ENCODE assay signal across 8 cellular contexts in genomic region chr17:11935734-11936406, GRCh38.
DNase-seq lines count a peak whose midpoint lies in the region; ATAC-seq and TF ChIP-seq lines count a peak whose summit lies in the region.

No MANE protein-coding gene starts in this region.

- dilution Hi-C loops in IMR-90 (cut with HindIII; ENCODE audit: low sequenced_read_pairs, unreplicated experiment) = no loop called here

- no peak overlapping the region for H4K91ac ChIP-seq in IMR-90 (ENCODE audit: insufficient read depth, low read depth, low read length)

- H3K4ac ChIP-seq in IMR-90 (ENCODE audit: low read depth, low read length) = no peak overlapping the region

- intact Hi-C loops in IMR-90 (cut with micrococcal nuclease) = loop anchor here (2.0 to 5.0 kb wide), 3 partner anchors 1059 to 1304 kb away; no protein-coding TSS in a partner anchor

- no peak overlapping the region for H3K14ac ChIP-seq in IMR-90 (replicated peaks; ENCODE audit: low read depth, low read length)

- H3K23ac ChIP-seq in IMR-90 (ENCODE audit: low read depth, low read length) = no peak overlapping the region

- no peaks in the 10 kb centered on the region for H3K27me3 ChIP-seq in IMR-90 (ENCODE audit: control insufficient read depth, insufficient read depth, low read length)

- no peak overlapping the region for H3K4me3 ChIP-seq in IMR-90 (ENCODE audit: insufficient read depth, low read depth, low read length)
- H3K4me3 ChIP-seq in fibroblast of villous mesenchyme (ENCODE audit: low read depth, low read length) = no peak overlapping the region

- BruUV-seq in IMR-90 (replicated peaks; lab: Mats Ljungman, UMichigan) = no TSS peak

- peaks cover 2% of the 10 kb centered on the region; the same call in 1 of the 2 replicates for H3K9me3 ChIP-seq in IMR-90 (ENCODE audit: control insufficient read depth, insufficient read depth, low read length)

- H2AFZ ChIP-seq in IMR-90 (replicated peaks; ENCODE audit: low read length, poor library complexity) = no peak overlapping the region

- no peak for TF ChIP-seq POLR2A in IMR-90 (IDR thresholded peaks at IDR 0.05; ENCODE audit: low read depth, low read length)

- H4K5ac ChIP-seq in IMR-90 (ENCODE audit: low read depth, low read length) = no peak overlapping the region

- no peak overlapping the region for H2AK9ac ChIP-seq in IMR-90 (replicated peaks; ENCODE audit: low read depth, low read length, poor library complexity)

- POLR2A ChIA-PET in IMR-90 (lab: Charles Lee; ENCODE audit: unreplicated experiment) = no interaction called here

- H2BK20ac ChIP-seq in IMR-90 (ENCODE audit: low read depth, low read length) = no peak overlapping the region

- H3K18ac ChIP-seq in IMR-90 (ENCODE audit: low read depth, low read length) = no peak overlapping the region

- no peak overlapping the region for H2BK120ac ChIP-seq in IMR-90 (ENCODE audit: low read depth, low read length)

- H3K4me1 ChIP-seq in IMR-90 (ENCODE audit: control insufficient read depth, insufficient read depth, low read length) = no peaks in the 10 kb centered on the region

- TF ChIP-seq CTCF in IMR-90 (conservative IDR thresholded peaks at IDR 0.05; ENCODE audit: low read depth, low read length) (peak; percentile 61), fibroblast of villous mesenchyme (IDR thresholded peaks at IDR 0.05; ENCODE audit: insufficient read depth, low read depth, low read length) (peak; percentile 74)

- peak; percentile 51 for TF ChIP-seq RAD21 in IMR-90 (IDR thresholded peaks at IDR 0.05; ENCODE audit: low read length)

- WGBS in IMR-90 (ENCODE audit: extremely low coverage in 2 of 2, insufficient read length in 1 of 2), 2 experiments = 0% methylated on average over 1 of the region's 14 CpGs; no CpG with 5 or more reads in 1 of the 2 experiments

- CTCF ChIA-PET in IMR-90 (lab: Yijun Ruan, JAX) = interaction anchor here (0.6 to 1.3 kb wide), 9 partner anchors 12 to 1292 kb away, joined by 3 to 13 read pairs (median 3); no protein-coding TSS in a partner anchor

- H3K9ac ChIP-seq in IMR-90 (ENCODE audit: low read depth, low read length) = no peak overlapping the region

- H2AK5ac ChIP-seq in IMR-90 (ENCODE audit: low read depth, low read length) = no peak overlapping the region

- ATAC-seq in IMR-90 (ENCODE audit: low read depth) (no peak), GM21825 (IDR thresholded peaks at IDR 0.05; ENCODE audit: unreplicated experiment) (no peak)

- H3K9me1 ChIP-seq in IMR-90 (ENCODE audit: insufficient read depth, low read length) = no peaks in the 10 kb centered on the region

- in situ Hi-C loops in IMR-90 (cut with MboI; ENCODE audit: low sequenced_read_pairs) = no loop called here

- no peaks in the 10 kb centered on the region for H3K36me3 ChIP-seq in IMR-90 (ENCODE audit: control insufficient read depth, insufficient read depth, low read length)

- DNase-seq in DMS 273 (lab: John Stamatoyannopoulos, UW; ENCODE audit: unreplicated experiment) (peak; percentile 77), DMS 273 treated with DMSO at 0.1 percent for 48 hours (lab: John Stamatoyannopoulos, UW) (no peak), IMR-90 (peak; percentile 33), SW 1271 (lab: John Stamatoyannopoulos, UW) (peak; percentile 5 to 26), fibroblast of villous mesenchyme (ENCODE audit: low read depth) (peak; percentile 42), putamen (ENCODE audit: low spot score) (peak; percentile 55), H4 (ENCODE audit: low spot score) (no peak)

- no peak overlapping the region for H2BK15ac ChIP-seq in IMR-90 (ENCODE audit: low read depth, low read length)

- no peaks in the 10 kb centered on the region for H3K79me1 ChIP-seq in IMR-90 (ENCODE audit: low read depth in 1 of 2, low read length in 2 of 2)

- no peak overlapping the region for H3K4me2 ChIP-seq in IMR-90 (ENCODE audit: low read depth, low read length)

- no peak overlapping the region for H2BK5ac ChIP-seq in IMR-90 (ENCODE audit: low read depth, low read length, poor library complexity, severe bottlenecking)

- H4K8ac ChIP-seq in IMR-90 (ENCODE audit: low read depth in 2 of 2, low read length in 2 of 2) = no peak overlapping the region

- H3K27ac ChIP-seq in IMR-90 (ENCODE audit: insufficient read depth, low read length) = no peak overlapping the region

- H3K56ac ChIP-seq in IMR-90 (ENCODE audit: extremely low read depth, insufficient read depth, low read length) = no peak overlapping the region

- no peaks in the 10 kb centered on the region for H4K20me1 ChIP-seq in IMR-90 (ENCODE audit: insufficient read depth, low read length)

TF ChIP-seq in IMR-90, 13 proteins besides CTCF, POLR2A, EP300 and RAD21:
- TF ChIP-seq FOS (IDR thresholded peaks at IDR 0.05; ENCODE audit: low read depth, low read length) = no peak
- TF ChIP-seq SMC3 (IDR thresholded peaks at IDR 0.05; ENCODE audit: low read depth, low read length) = peak; percentile 34

Comparison
In these comparisons a context has a peak if more than half of its experiments do, and no peak if none do; other contexts are left out.
1. DNase-seq: peak in DMS 273 (single experiment), IMR-90 (single experiment), SW 1271 (2 of 2), fibroblast of villous mesenchyme (single experiment) and putamen (single experiment); none in DMS 273 treated with DMSO at 0.1 percent for 48 hours (single experiment) and H4 (single experiment).